ENCODE assay signal across 8 cellular contexts in genomic region chr9:115117999-115118470, GRCh38. TPM values are rescaled to one million over a fixed set of nuclear protein-coding genes. Genes with fewer than 3 reads are reported as not detected.
DNase-seq lines count a peak whose midpoint lies in the region; ATAC-seq and TF ChIP-seq lines count a peak whose summit lies in the region.

TNC (minus strand) TSS chr9:115118157; CDS start chr9:115091018, 27,139 bp downstream.

- DNase-seq in A172 (ENCODE audit: low spot score) (peak; percentile 35), astrocyte of the hippocampus (ENCODE audit: low read depth, low spot score) (peak; percentile 91), iPS DF 6.9 (ENCODE audit: low read depth, low spot score) (no peak), gastrocnemius medialis (peak in 1 of 2 donors; percentile 12)
- DNase-seq in stimulated activated CD4-positive, alpha-beta T cell treated with anti-CD3 and anti-CD28 coated beads, Interleukin-2, amount 100 ng/mL, for 48 hours = no peak

- WGBS in iPS DF 6.9 (ENCODE audit: insufficient coverage, insufficient read length) = no CpG with 5 or more reads among the region's 29 CpGs

- peaks cover 17% of the 10 kb centered on the region for H3K27me3 ChIP-seq in iPS DF 6.9 (ENCODE audit: control insufficient read depth, insufficient read depth, low read length)
- H3K27me3 ChIP-seq in gastrocnemius medialis = peaks cover 6 to 26% (median 10%) of the 10 kb centered on the region in 3 donors

- H3K4me1 ChIP-seq in iPS DF 6.9 (ENCODE audit: control insufficient read depth, insufficient read depth, low read length) (0 out of 2 replicates have a peak, but pooled peaks cover 2% of the 10 kb centered on the region), gastrocnemius medialis (peaks cover 4 to 13% of the 10 kb centered on the region in 2 donors)

- no peaks in the 10 kb centered on the region for H3K9me3 ChIP-seq in iPS DF 6.9 (ENCODE audit: control insufficient read depth, insufficient read depth, low read length)
- H3K9me3 ChIP-seq in gastrocnemius medialis = no peaks in the 10 kb centered on the region

- TF ChIP-seq CTCF in gastrocnemius medialis (IDR thresholded peaks at IDR 0.05 in 4 of 5, conservative IDR thresholded peaks at IDR 0.05 in 1 of 5) = no peak

- H3K4me3 ChIP-seq in iPS DF 6.9 (ENCODE audit: low read length) = peak within 1 kb of the TSS; percentile 33; the same call in 1 of the 2 replicates
- H3K4me3 ChIP-seq in gastrocnemius medialis = peak within 1 kb of the TSS in 3 of 4 donors; percentile 13 to 46 (median 22)

- in situ Hi-C loops in gastrocnemius medialis (cut with MboI; ENCODE audit: low sequenced_read_pairs in 4 of 4) = no loop called here

- H3K36me3 ChIP-seq in iPS DF 6.9 (ENCODE audit: control insufficient read depth, insufficient read depth, low read length) = no peaks in the 10 kb centered on the region
- H3K36me3 ChIP-seq in gastrocnemius medialis = no peaks in the 10 kb centered on the region

- ATAC-seq in gastrocnemius medialis = peak in 1 of 2 donors; percentile 18
- ATAC-seq in HG03565 (IDR thresholded peaks at IDR 0.05; ENCODE audit: unreplicated experiment) = no peak
- ATAC-seq in HG03521 (IDR thresholded peaks at IDR 0.05; ENCODE audit: unreplicated experiment) = no peak

- intact Hi-C loops in gastrocnemius medialis (cut with DNase I; ENCODE audit: low total_unique reads) = no loop called here

- H3K27ac ChIP-seq in iPS DF 6.9 (ENCODE audit: low read length) (no peak within 1 kb of the TSS), gastrocnemius medialis (peak within 1 kb of the TSS in 2 of 4 donors; percentile 27 to 36)

- TF ChIP-seq POLR2A in gastrocnemius medialis (IDR thresholded peaks at IDR 0.05) = no peak

- TF ChIP-seq EP300 in Ishikawa (IDR thresholded peaks at IDR 0.05; ENCODE audit: borderline replicate concordance) = no peak

- no peak; the same call in 1 of the 2 replicates for TF ChIP-seq RAD21 in Ishikawa (IDR thresholded peaks at IDR 0.05; ENCODE audit: low read depth)

TF ChIP-seq in Ishikawa, 13 proteins besides CTCF, POLR2A, EP300 and RAD21:
- TF ChIP-seq FOXM1 (IDR thresholded peaks at IDR 0.05; ENCODE audit: borderline replicate concordance, low read depth) = no peak
- TF ChIP-seq, protein P1, sequence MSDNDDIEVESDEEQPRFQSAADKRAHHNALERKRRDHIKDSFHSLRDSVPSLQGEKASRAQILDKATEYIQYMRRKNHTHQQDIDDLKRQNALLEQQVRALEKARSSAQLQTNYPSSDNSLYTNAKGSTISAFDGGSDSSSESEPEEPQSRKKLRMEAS (IDR thresholded peaks at IDR 0.05) = peak; percentile 88
- TF ChIP-seq TCF12 (IDR thresholded peaks at IDR 0.05; ENCODE audit: low read depth) = no peak
- peak; percentile 81 for TF ChIP-seq NFIC (IDR thresholded peaks at IDR 0.05)
- 0 out of 2 replicates have a peak, but pooled peaks have one; percentile 7 for TF ChIP-seq TEAD4 (IDR thresholded peaks at IDR 0.05)
- peak; percentile 60 for TF ChIP-seq EGR1 (IDR thresholded peaks at IDR 0.05)
- peak; percentile 34; the same call in 1 of the 2 replicates for TF ChIP-seq YY1 (IDR thresholded peaks at IDR 0.05; ENCODE audit: low read depth)

RNA-seq across cellular contexts. Expression of gene TNC, which starts in this region (rescaled TPM):
- 0.67 and 1.4 TPM in 2 replicates for total RNA-seq in A172 (2014; rRNA removed; shearing (Covaris generic))
- total RNA-seq in gastrocnemius medialis = 10 to 100 TPM in 2 of 4 donors, 1 to 10 TPM in 1, not detected in 1; 4.3 to 17.6 (median 10.7) TPM

Comparison
In these comparisons a context has a peak if more than half of its experiments do, and no peak if none do; other contexts are left out.
1. DNase-seq: peak in A172 (single experiment) and astrocyte of the hippocampus (single experiment); none in iPS DF 6.9 (single experiment) and stimulated activated CD4-positive, alpha-beta T cell treated with anti-CD3 and anti-CD28 coated beads, Interleukin-2, amount 100 ng/mL, for 48 hours (0 of 2).